1 cellular context compared by ENCODE assay signal in the genomic region with DNA sequence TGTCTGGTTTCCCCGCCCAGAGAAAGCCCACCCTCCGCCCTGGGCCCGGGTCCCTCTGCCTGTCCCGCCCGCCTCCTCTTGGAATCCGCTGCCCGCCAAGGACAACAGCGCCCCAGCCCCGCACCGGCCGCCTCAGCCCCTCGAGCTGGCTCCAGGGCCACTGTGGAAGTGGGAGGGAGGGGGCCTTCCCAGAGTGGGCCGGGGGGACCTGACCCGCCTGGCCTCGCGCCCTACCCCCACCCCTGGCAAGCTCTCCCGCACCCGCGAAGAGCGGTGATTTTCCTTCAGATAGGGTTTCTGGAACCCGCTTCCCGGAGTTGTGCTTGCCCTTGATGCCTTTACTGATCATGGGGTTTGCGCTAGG.
TF ChIP-seq lines count a peak whose summit lies in the region.

No MANE protein-coding gene starts in this region.

TF ChIP-seq in WTC11, 78 proteins besides CTCF, POLR2A, EP300 and RAD21 (continued from another document):
- TF ChIP-seq, protein P1, sequence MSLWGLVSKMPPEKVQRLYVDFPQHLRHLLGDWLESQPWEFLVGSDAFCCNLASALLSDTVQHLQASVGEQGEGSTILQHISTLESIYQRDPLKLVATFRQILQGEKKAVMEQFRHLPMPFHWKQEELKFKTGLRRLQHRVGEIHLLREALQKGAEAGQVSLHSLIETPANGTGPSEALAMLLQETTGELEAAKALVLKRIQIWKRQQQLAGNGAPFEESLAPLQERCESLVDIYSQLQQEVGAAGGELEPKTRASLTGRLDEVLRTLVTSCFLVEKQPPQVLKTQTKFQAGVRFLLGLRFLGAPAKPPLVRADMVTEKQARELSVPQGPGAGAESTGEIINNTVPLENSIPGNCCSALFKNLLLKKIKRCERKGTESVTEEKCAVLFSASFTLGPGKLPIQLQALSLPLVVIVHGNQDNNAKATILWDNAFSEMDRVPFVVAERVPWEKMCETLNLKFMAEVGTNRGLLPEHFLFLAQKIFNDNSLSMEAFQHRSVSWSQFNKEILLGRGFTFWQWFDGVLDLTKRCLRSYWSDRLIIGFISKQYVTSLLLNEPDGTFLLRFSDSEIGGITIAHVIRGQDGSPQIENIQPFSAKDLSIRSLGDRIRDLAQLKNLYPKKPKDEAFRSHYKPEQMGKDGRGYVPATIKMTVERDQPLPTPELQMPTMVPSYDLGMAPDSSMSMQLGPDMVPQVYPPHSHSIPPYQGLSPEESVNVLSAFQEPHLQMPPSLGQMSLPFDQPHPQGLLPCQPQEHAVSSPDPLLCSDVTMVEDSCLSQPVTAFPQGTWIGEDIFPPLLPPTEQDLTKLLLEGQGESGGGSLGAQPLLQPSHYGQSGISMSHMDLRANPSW (CRISPR knock-in tag; conservative IDR thresholded peaks at IDR 0.05; ENCODE audit: low read depth): no peak
- TF ChIP-seq, protein P2, sequence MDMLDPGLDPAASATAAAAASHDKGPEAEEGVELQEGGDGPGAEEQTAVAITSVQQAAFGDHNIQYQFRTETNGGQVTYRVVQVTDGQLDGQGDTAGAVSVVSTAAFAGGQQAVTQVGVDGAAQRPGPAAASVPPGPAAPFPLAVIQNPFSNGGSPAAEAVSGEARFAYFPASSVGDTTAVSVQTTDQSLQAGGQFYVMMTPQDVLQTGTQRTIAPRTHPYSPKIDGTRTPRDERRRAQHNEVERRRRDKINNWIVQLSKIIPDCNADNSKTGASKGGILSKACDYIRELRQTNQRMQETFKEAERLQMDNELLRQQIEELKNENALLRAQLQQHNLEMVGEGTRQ (CRISPR knock-in tag; IDR thresholded peaks at IDR 0.05): no peak
- TF ChIP-seq, protein P3, sequence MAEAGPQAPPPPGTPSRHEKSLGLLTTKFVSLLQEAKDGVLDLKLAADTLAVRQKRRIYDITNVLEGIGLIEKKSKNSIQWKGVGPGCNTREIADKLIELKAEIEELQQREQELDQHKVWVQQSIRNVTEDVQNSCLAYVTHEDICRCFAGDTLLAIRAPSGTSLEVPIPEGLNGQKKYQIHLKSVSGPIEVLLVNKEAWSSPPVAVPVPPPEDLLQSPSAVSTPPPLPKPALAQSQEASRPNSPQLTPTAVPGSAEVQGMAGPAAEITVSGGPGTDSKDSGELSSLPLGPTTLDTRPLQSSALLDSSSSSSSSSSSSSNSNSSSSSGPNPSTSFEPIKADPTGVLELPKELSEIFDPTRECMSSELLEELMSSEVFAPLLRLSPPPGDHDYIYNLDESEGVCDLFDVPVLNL (CRISPR knock-in tag; IDR thresholded peaks at IDR 0.05; ENCODE audit: borderline replicate concordance, low read depth): no peak
- TF ChIP-seq ZNF317 (CRISPR knock-in tag; IDR thresholded peaks at IDR 0.05; ENCODE audit: borderline replicate concordance, low read depth) (no peak), MXD4 (CRISPR knock-in tag; IDR thresholded peaks at IDR 0.05; ENCODE audit: borderline replicate concordance) (no peak), CREM (CRISPR knock-in tag; IDR thresholded peaks at IDR 0.05) (no peak), OVOL2 (CRISPR knock-in tag; IDR thresholded peaks at IDR 0.05; ENCODE audit: borderline replicate concordance) (no peak), SP1 (CRISPR knock-in tag; conservative IDR thresholded peaks at IDR 0.05) (no peak), ZNF232 (CRISPR knock-in tag; IDR thresholded peaks at IDR 0.05) (no peak), ZNF263 (CRISPR knock-in tag; IDR thresholded peaks at IDR 0.05; ENCODE audit: low read depth) (no peak)
- TF ChIP-seq, protein P4, sequence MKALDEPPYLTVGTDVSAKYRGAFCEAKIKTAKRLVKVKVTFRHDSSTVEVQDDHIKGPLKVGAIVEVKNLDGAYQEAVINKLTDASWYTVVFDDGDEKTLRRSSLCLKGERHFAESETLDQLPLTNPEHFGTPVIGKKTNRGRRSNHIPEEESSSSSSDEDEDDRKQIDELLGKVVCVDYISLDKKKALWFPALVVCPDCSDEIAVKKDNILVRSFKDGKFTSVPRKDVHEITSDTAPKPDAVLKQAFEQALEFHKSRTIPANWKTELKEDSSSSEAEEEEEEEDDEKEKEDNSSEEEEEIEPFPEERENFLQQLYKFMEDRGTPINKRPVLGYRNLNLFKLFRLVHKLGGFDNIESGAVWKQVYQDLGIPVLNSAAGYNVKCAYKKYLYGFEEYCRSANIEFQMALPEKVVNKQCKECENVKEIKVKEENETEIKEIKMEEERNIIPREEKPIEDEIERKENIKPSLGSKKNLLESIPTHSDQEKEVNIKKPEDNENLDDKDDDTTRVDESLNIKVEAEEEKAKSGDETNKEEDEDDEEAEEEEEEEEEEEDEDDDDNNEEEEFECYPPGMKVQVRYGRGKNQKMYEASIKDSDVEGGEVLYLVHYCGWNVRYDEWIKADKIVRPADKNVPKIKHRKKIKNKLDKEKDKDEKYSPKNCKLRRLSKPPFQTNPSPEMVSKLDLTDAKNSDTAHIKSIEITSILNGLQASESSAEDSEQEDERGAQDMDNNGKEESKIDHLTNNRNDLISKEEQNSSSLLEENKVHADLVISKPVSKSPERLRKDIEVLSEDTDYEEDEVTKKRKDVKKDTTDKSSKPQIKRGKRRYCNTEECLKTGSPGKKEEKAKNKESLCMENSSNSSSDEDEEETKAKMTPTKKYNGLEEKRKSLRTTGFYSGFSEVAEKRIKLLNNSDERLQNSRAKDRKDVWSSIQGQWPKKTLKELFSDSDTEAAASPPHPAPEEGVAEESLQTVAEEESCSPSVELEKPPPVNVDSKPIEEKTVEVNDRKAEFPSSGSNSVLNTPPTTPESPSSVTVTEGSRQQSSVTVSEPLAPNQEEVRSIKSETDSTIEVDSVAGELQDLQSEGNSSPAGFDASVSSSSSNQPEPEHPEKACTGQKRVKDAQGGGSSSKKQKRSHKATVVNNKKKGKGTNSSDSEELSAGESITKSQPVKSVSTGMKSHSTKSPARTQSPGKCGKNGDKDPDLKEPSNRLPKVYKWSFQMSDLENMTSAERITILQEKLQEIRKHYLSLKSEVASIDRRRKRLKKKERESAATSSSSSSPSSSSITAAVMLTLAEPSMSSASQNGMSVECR (CRISPR knock-in tag; IDR thresholded peaks at IDR 0.05; ENCODE audit: borderline replicate concordance): no peak
